In genomic region chr10:97327348-97328294, GRCh38 we compare ENCODE assay signal across 1 cellular context.
TF ChIP-seq lines count a peak whose summit lies in the region.

No MANE protein-coding gene starts in this region.

TF ChIP-seq in K562, 482 proteins besides CTCF, POLR2A, EP300 and RAD21:
- TF ChIP-seq TEAD4 (IDR thresholded peaks at IDR 0.05; ENCODE audit: low read length) (peak; percentile 73), TEAD4 (CRISPR knock-in tag; IDR thresholded peaks at IDR 0.05; ENCODE audit: borderline replicate concordance) (no peak), ARID1B (IDR thresholded peaks at IDR 0.05) (peak; percentile 72), DPF2 (IDR thresholded peaks at IDR 0.05) (0 out of 2 replicates have a peak, but pooled peaks have one; percentile 30), ZNF197 (CRISPR knock-in tag; IDR thresholded peaks at IDR 0.05; ENCODE audit: low read depth) (no peak), ATF7 (IDR thresholded peaks at IDR 0.05) (no peak), KAT2B (IDR thresholded peaks at IDR 0.05; ENCODE audit: low read depth, low read length) (no peak), GATA2 (CRISPR knock-in tag; IDR thresholded peaks at IDR 0.05) (peak; percentile 54; the same call in 1 of the 2 replicates), TRIM24 (IDR thresholded peaks at IDR 0.05) (peak in 1 of 2 experiments; percentile 38; a peak in 1 of 4 replicates), MBD1 (CRISPR knock-in tag; IDR thresholded peaks at IDR 0.05) (no peak), PML (IDR thresholded peaks at IDR 0.05; ENCODE audit: low read length) (peak; percentile 41; the same call in 1 of the 2 replicates), ZEB2 (IDR thresholded peaks at IDR 0.05) (no peak), KAT7 (CRISPR knock-in tag; IDR thresholded peaks at IDR 0.05; ENCODE audit: borderline replicate concordance) (no peak), SLC30A9 (CRISPR knock-in tag; IDR thresholded peaks at IDR 0.05) (no peak), ZBTB11 (CRISPR knock-in tag; IDR thresholded peaks at IDR 0.05) (no peak), ETV1 (tag; conservative IDR thresholded peaks at IDR 0.05; ENCODE audit: low read depth) (no peak), PURB (CRISPR knock-in tag; IDR thresholded peaks at IDR 0.05; ENCODE audit: low read depth) (no peak), ETS2 (tag; IDR thresholded peaks at IDR 0.05; ENCODE audit: borderline replicate concordance, poor library complexity, severe bottlenecking) (no peak), LCOR (CRISPR knock-in tag; IDR thresholded peaks at IDR 0.05) (no peak), FOXJ2 (tag; IDR thresholded peaks at IDR 0.05) (no peak), SMARCA5 (IDR thresholded peaks at IDR 0.05) (no peak), SAFB (IDR thresholded peaks at IDR 0.05; ENCODE audit: borderline replicate concordance, low read depth, low read length) (no peak), CBFA2T2 (conservative IDR thresholded peaks at IDR 0.05) (peak; percentile 72), FUS (optimal IDR thresholded peaks at IDR 0.05; ENCODE audit: low read depth, low read length) (no peak), ZNF57 (CRISPR knock-in tag; IDR thresholded peaks at IDR 0.05) (no peak), E2F6 (IDR thresholded peaks at IDR 0.05; ENCODE audit: borderline replicate concordance in 1 of 2, extremely low read depth in 1 of 2, insufficient read depth in 1 of 2, insufficient read length in 1 of 2, low read depth in 1 of 2, low read length in 1 of 2, poor library complexity in 1 of 2, severe bottlenecking in 1 of 2) (no peak), NUFIP1 (IDR thresholded peaks at IDR 0.05; ENCODE audit: partially characterized antibody) (no peak), TAL1 (IDR thresholded peaks at IDR 0.05) (peak; percentile 62), MYBL2 (IDR thresholded peaks at IDR 0.05; ENCODE audit: low read depth) (no peak), MYBL2 (CRISPR knock-in tag; IDR thresholded peaks at IDR 0.05; ENCODE audit: borderline replicate concordance) (no peak), PBX2 (CRISPR knock-in tag; IDR thresholded peaks at IDR 0.05; ENCODE audit: low read depth) (no peak), PBX2 (tag; conservative IDR thresholded peaks at IDR 0.05; ENCODE audit: low read depth) (no peak), HMG20A (CRISPR knock-in tag; conservative IDR thresholded peaks at IDR 0.05) (no peak), ADNP (tag; IDR thresholded peaks at IDR 0.05) (no peak), NCOR1 (IDR thresholded peaks at IDR 0.05) (peak; percentile 68), ZSCAN32 (CRISPR knock-in tag; IDR thresholded peaks at IDR 0.05) (no peak), ATF2 (CRISPR knock-in tag; IDR thresholded peaks at IDR 0.05) (no peak), POLR2AphosphoS5 (IDR thresholded peaks at IDR 0.05; ENCODE audit: control insufficient read depth, insufficient read depth, low read depth, low read length) (peak; percentile 50; the same call in 1 of the 2 replicates), EZH2 (IDR thresholded peaks at IDR 0.05; ENCODE audit: borderline replicate concordance, low read depth, low read length) (no peak), PKNOX1 (IDR thresholded peaks at IDR 0.05) (peak; percentile 13; the same call in 1 of the 2 replicates), NFIC (IDR thresholded peaks at IDR 0.05) (peak; percentile 23; the same call in 1 of the 2 replicates), STAT6 (CRISPR knock-in tag; IDR thresholded peaks at IDR 0.05) (no peak), CBFA2T3 (IDR thresholded peaks at IDR 0.05) (peak; percentile 88), TCF3 (CRISPR knock-in tag; IDR thresholded peaks at IDR 0.05) (peak; percentile 78), ZNF780A (CRISPR knock-in tag; IDR thresholded peaks at IDR 0.05) (no peak), MEIS2 (IDR thresholded peaks at IDR 0.05; ENCODE audit: partially characterized antibody) (peak; percentile 50), CREB1 (IDR thresholded peaks at IDR 0.05) (no peak), CREB1 (CRISPR knock-in tag; IDR thresholded peaks at IDR 0.05) (no peak), STAT5A (IDR thresholded peaks at IDR 0.05; ENCODE audit: borderline replicate concordance, low read length) (peak; percentile 35; the same call in 1 of the 2 replicates), ZNF431 (CRISPR knock-in tag; IDR thresholded peaks at IDR 0.05) (no peak), THAP12 (CRISPR knock-in tag; IDR thresholded peaks at IDR 0.05) (no peak), RHOXF2B (CRISPR knock-in tag; conservative IDR thresholded peaks at IDR 0.05) (no peak)
